In genomic region chr22:28019881-28020861, GRCh38 we compare ENCODE assay signal across 8 cellular contexts.
A peak's percentile ranks its signal among the peaks of the same experiment; 100 is the strongest.
DNase-seq lines count a peak whose midpoint lies in the region; ATAC-seq and TF ChIP-seq lines count a peak whose summit lies in the region.

No MANE protein-coding gene starts in this region.

- no peaks in the 10 kb centered on the region for H3K27me3 ChIP-seq in PC-3 (ENCODE audit: low read length)

- no peaks in the 10 kb centered on the region for H3K36me3 ChIP-seq in PC-3 (ENCODE audit: low read depth, low read length)

- no peak overlapping the region for H3K9ac ChIP-seq in PC-3 (ENCODE audit: low read length)

- H3K27ac ChIP-seq in PC-3 (ENCODE audit: low read length): no peak overlapping the region; the same call in 1 of the 2 replicates

- H3K4me2 ChIP-seq in PC-3 (ENCODE audit: low read length): peak overlapping the region; percentile 27; the same call in 1 of the 2 replicates

- H3K27ac Mint-ChIP-seq in HFFc6 (no peak overlapping the region), neural crest cell (ENCODE audit: unreplicated experiment) (peak overlapping the region; percentile 86)
- H3K27ac Mint-ChIP-seq in activated T-cell treated with anti-CD3 and anti-CD28 coated beads, Interleukin-2, amount 50 U/mL, for 72 hours: no peak overlapping the region

- DNase-seq in CMK (ENCODE audit: low read depth): peak; percentile 27
- DNase-seq in HFFc6: peak; percentile 52
- DNase-seq in PC-3: peak; percentile 52
- DNase-seq in activated T-cell treated with anti-CD3 and anti-CD28 coated beads, Interleukin-2, amount 50 U/mL, for 72 hours: peak; percentile 63 to 70
- DNase-seq in fibroblast of the aortic adventitia (ENCODE audit: low read depth): peak; percentile 63
- peak; percentile 83 for DNase-seq in neural crest cell (ENCODE audit: low read depth, low spot score)
- peak; percentile 75 for DNase-seq in stimulated activated naive CD8-positive, alpha-beta T cell treated with anti-CD3 and anti-CD28 coated beads, Interleukin-15, Interleukin-2, amounts not matched to agents 100 U/mL and 50 U/mL, for 24 hours

- no TSS peak for BruUV-seq in PC-3 (replicated peaks; lab: Mats Ljungman, UMichigan)

- H3K4me3 Mint-ChIP-seq in HFFc6 (peak overlapping the region; percentile 77), neural crest cell (peak overlapping the region; percentile 52)
- no peak overlapping the region for H3K4me3 Mint-ChIP-seq in activated T-cell treated with anti-CD3 and anti-CD28 coated beads, Interleukin-2, amount 50 U/mL, for 72 hours

- H3K9me3 Mint-ChIP-seq in HFFc6: no peaks in the 10 kb centered on the region
- H3K9me3 Mint-ChIP-seq in activated T-cell treated with anti-CD3 and anti-CD28 coated beads, Interleukin-2, amount 50 U/mL, for 72 hours: no peaks in the 10 kb centered on the region
- no peaks in the 10 kb centered on the region for H3K9me3 Mint-ChIP-seq in neural crest cell

- no peak overlapping the region for H3K4me3 ChIP-seq in PC-3 (ENCODE audit: low read length)
- H3K4me3 ChIP-seq in fibroblast of the aortic adventitia (ENCODE audit: low read depth, low read length): no peak overlapping the region

- CTCF ChIA-PET in PC-3 (lab: Charles Lee): interaction anchor here (0.5 kb wide), 1 partner anchor 217 kb away, joined by 4 read pairs; no protein-coding TSS in a partner anchor

- ATAC-seq in PC-3: peak; percentile 87
- peak; percentile 75 to 80 for ATAC-seq in activated T-cell treated with anti-CD3 and anti-CD28 coated beads, Interleukin-2, amount 50 U/mL, for 72 hours (replicated peaks in 1 of 2)
- peak; percentile 64 for ATAC-seq in stimulated activated naive CD8-positive, alpha-beta T cell treated with anti-CD3 and anti-CD28 coated beads, Interleukin-15, Interleukin-2, amounts not matched to agents 100 U/mL and 50 U/mL, for 24 hours
- no peak for ATAC-seq in HG02870 (IDR thresholded peaks at IDR 0.05; ENCODE audit: unreplicated experiment)

- H3K27me3 Mint-ChIP-seq in HFFc6 (ENCODE audit: insufficient read depth): peaks cover 6% of the 10 kb centered on the region
- no peaks in the 10 kb centered on the region for H3K27me3 Mint-ChIP-seq in activated T-cell treated with anti-CD3 and anti-CD28 coated beads, Interleukin-2, amount 50 U/mL, for 72 hours (ENCODE audit: low read depth)
- H3K27me3 Mint-ChIP-seq in neural crest cell (ENCODE audit: low read depth): no peaks in the 10 kb centered on the region

- H3F3A ChIP-seq in PC-3 (ENCODE audit: low read length, unreplicated experiment): no peaks in the 10 kb centered on the region

- no peaks in the 10 kb centered on the region for H3K36me3 Mint-ChIP-seq in HFFc6 (ENCODE audit: low read depth)
- no peaks in the 10 kb centered on the region for H3K36me3 Mint-ChIP-seq in activated T-cell treated with anti-CD3 and anti-CD28 coated beads, Interleukin-2, amount 50 U/mL, for 72 hours (ENCODE audit: insufficient read depth in 2 of 2)
- no peaks in the 10 kb centered on the region for H3K36me3 Mint-ChIP-seq in neural crest cell (ENCODE audit: low read depth)

- POLR2A ChIA-PET in PC-3 (lab: Charles Lee; ENCODE audit: unreplicated experiment): no interaction called here

- TF ChIP-seq CTCF in HFFc6 (IDR thresholded peaks at IDR 0.05) (peak; percentile 97), PC-3 (conservative IDR thresholded peaks at IDR 0.05; ENCODE audit: low read depth, low read length) (peak; percentile 87), fibroblast of the aortic adventitia (IDR thresholded peaks at IDR 0.05; ENCODE audit: insufficient read depth, low read length) (peak; percentile 97), neural crest cell (conservative IDR thresholded peaks at IDR 0.05) (peak; percentile 96)

- H3K9me2 ChIP-seq in PC-3 (replicated peaks; ENCODE audit: low read length): no peaks in the 10 kb centered on the region

- peaks cover 18% of the 10 kb centered on the region for H3K4me1 Mint-ChIP-seq in HFFc6 (ENCODE audit: low read depth)
- peaks cover 8% of the 10 kb centered on the region for H3K4me1 Mint-ChIP-seq in activated T-cell treated with anti-CD3 and anti-CD28 coated beads, Interleukin-2, amount 50 U/mL, for 72 hours (ENCODE audit: low read depth)
- peaks cover 38% of the 10 kb centered on the region for H3K4me1 Mint-ChIP-seq in neural crest cell

- intact Hi-C loops in PC-3 (cut with micrococcal nuclease): loop anchor here (1.0 kb wide), 1 partner anchor 574 kb away; no protein-coding TSS in a partner anchor

- H4K20me1 ChIP-seq in PC-3 (ENCODE audit: low read length): 0 out of 2 replicates have a peak, but pooled peaks cover 3% of the 10 kb centered on the region

- H3K4me1 ChIP-seq in PC-3 (ENCODE audit: insufficient read depth, low read length): peaks cover 13% of the 10 kb centered on the region

- no peaks in the 10 kb centered on the region for H3K79me2 ChIP-seq in PC-3 (ENCODE audit: low read length)

- H2AFZ ChIP-seq in PC-3 (ENCODE audit: low read length): no peak overlapping the region

- no peaks in the 10 kb centered on the region for H3K9me3 ChIP-seq in PC-3 (ENCODE audit: low read length)

Comparison
In these comparisons a context has a peak if more than half of its experiments do, and no peak if none do; other contexts are left out.
1. DNase-seq: peak in every context shown above with its lines; median percentile 83 in neural crest cell; 75 in stimulated activated naive CD8-positive, alpha-beta T cell treated with anti-CD3 and anti-CD28 coated beads, Interleukin-15, Interleukin-2, amounts not matched to agents 100 U/mL and 50 U/mL, for 24 hours; 66 in activated T-cell treated with anti-CD3 and anti-CD28 coated beads, Interleukin-2, amount 50 U/mL, for 72 hours; 63 in fibroblast of the aortic adventitia; 52 in HFFc6; 52 in PC-3; 27 in CMK.
2. H3K4me3 Mint-ChIP-seq: peak in HFFc6 (single experiment) and neural crest cell (single experiment); none in activated T-cell treated with anti-CD3 and anti-CD28 coated beads, Interleukin-2, amount 50 U/mL, for 72 hours (0 of 2).
3. Peak in every context shown above with its lines, with median percentiles within 50 percentile points of each other: CTCF ChIP-seq.